In the genomic region with DNA sequence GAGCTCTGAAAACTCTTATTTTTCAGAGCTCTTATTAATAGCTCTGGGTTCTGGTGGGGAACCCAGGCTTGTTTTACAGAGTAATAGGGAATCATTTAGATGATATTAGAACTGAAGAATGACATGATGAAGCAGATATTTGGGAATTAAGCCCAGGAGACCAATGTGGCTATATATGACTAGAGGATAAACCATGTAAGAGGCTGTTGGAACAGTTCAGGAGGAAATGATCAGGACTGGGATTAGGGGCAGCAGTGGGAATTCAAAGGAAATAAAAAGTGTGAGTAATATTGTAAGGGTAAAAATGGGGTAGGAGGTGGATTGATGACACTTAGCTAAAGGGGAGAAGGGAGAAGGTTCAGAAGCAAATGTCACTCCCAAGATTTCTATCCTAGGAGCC, we compare ENCODE assay signal across 21 cellular contexts. TPM values are rescaled to one million over a fixed set of nuclear protein-coding genes. Genes with fewer than 3 reads are reported as not detected.
DNase-seq lines count a peak whose midpoint lies in the region; ATAC-seq, FAIRE-seq and TF ChIP-seq lines count a peak whose summit lies in the region.
"Had no signal": no experiment of that assay in that cellular context is flagged by ENCODE, and none has a peak within 500 bp of the region (broad histone marks: within the 10 kb centered on the region; RNA-seq: fewer than 3 reads in every experiment).

No MANE protein-coding gene starts in this region.

- H3K27ac ChIP-seq in astrocyte (ENCODE audit: low read depth, low read length) (peak overlapping the region; percentile 95), A673 (ENCODE audit: low read depth, low read length, poor library complexity, severe bottlenecking) (no peak overlapping the region)
- H3K27ac ChIP-seq: epithelial cell of prostate, left ventricle myocardium inferior had no signal

- H3K27ac Mint-ChIP-seq in astrocyte (ENCODE audit: unreplicated experiment) = no peak overlapping the region
- H3K27ac Mint-ChIP-seq: CD4-positive, alpha-beta T cell; dendritic cell treated with granulocyte-macrophage colony-stimulating factor and Interleukin-4, amounts not matched to agents 40 ng/mL and 50 ng/mL, for 4 days had no signal

- no peaks in the 10 kb centered on the region for H3K79me2 ChIP-seq in astrocyte (ENCODE audit: insufficient read depth, low read length)

- H3K4me2 ChIP-seq in astrocyte (ENCODE audit: low read length) = peak overlapping the region; percentile 36

- H3K9ac ChIP-seq in astrocyte (ENCODE audit: low read length) = peak overlapping the region; percentile 25

- H3K27me3 Mint-ChIP-seq in astrocyte (ENCODE audit: low read depth, unreplicated experiment) = no peaks in the 10 kb centered on the region
- H3K27me3 Mint-ChIP-seq: dendritic cell treated with granulocyte-macrophage colony-stimulating factor and Interleukin-4, amounts not matched to agents 40 ng/mL and 50 ng/mL, for 4 days had no signal

- H3K36me3 Mint-ChIP-seq in astrocyte (ENCODE audit: low read depth, unreplicated experiment) = no peaks in the 10 kb centered on the region

- POLR2A ChIA-PET in A673 (lab: Charles Lee; ENCODE audit: low non-redundant PET) = no interaction called here

- peak; percentile 79 for DNase-seq in AG10803 (ENCODE audit: low read depth)
- peak; percentile 73 for DNase-seq in HS-27A (ENCODE audit: low read depth)
- peak; percentile 85 for DNase-seq in astrocyte (ENCODE audit: low read depth)
- DNase-seq in iris pigment epithelial cell (ENCODE audit: low read depth) = peak; percentile 67
- no peak for DNase-seq in OCI-M1 (lab: John Stamatoyannopoulos, UW)
- no peak for DNase-seq in A673 (ENCODE audit: low spot score)
- DNase-seq: ACHN; activated CD4-positive, alpha-beta T cell treated with anti-CD3 and anti-CD28 coated beads, Interleukin-2, amount 50 U/mL, for 4 hours; CD4-positive, alpha-beta T cell; DMS53; Kasumi-1; left ventricle myocardium inferior; NCI-H1436; NCI-H526 treated with DMSO at 0.1 percent for 48 hours; retina; Right ventricle myocardium superior; stimulated activated CD4-positive, alpha-beta T cell treated with anti-CD3 and anti-CD28 coated beads, Interleukin-15, amount 100 ng/mL, for 24 hours had no signal

- BruUV-seq in A673 (replicated peaks; lab: Mats Ljungman, UMichigan) = no TSS peak

- no peak for TF ChIP-seq CTCF in AG10803 (conservative IDR thresholded peaks at IDR 0.05; ENCODE audit: low read length)
- TF ChIP-seq CTCF in astrocyte (IDR thresholded peaks at IDR 0.05; ENCODE audit: insufficient read depth, low read depth, low read length) = no peak
- no peak for TF ChIP-seq CTCF in A673 (conservative IDR thresholded peaks at IDR 0.05; ENCODE audit: low read depth, low read length)

- H3K36me3 ChIP-seq in astrocyte (ENCODE audit: insufficient read depth, low read length) = no peaks in the 10 kb centered on the region
- H3K36me3 ChIP-seq in A673 (ENCODE audit: insufficient read depth, low read length, poor library complexity, severe bottlenecking) = no peaks in the 10 kb centered on the region
- H3K36me3 ChIP-seq: left ventricle myocardium inferior had no signal

- peaks cover 10% of the 10 kb centered on the region for H3K4me1 Mint-ChIP-seq in astrocyte (ENCODE audit: low read depth, unreplicated experiment)

- FAIRE-seq in astrocyte (lab: Jason Lieb, UNC) = peak; percentile 62

- intact Hi-C loops in A673 (cut with micrococcal nuclease; ENCODE audit: unreplicated experiment) = no loop called here

- CTCF ChIA-PET in A673 (lab: Charles Lee) = no interaction called here

- ATAC-seq in HG03196 (IDR thresholded peaks at IDR 0.05; ENCODE audit: unreplicated experiment) (no peak), HG03039 (IDR thresholded peaks at IDR 0.05; ENCODE audit: unreplicated experiment) (no peak)

- H2AFZ ChIP-seq in astrocyte (ENCODE audit: low read depth, low read length) = no peak overlapping the region

- H3K4me3 ChIP-seq in AG10803 (ENCODE audit: low read length) (no peak overlapping the region), astrocyte (ENCODE audit: insufficient read depth, low read depth, low read length) (no peak overlapping the region), A673 (ENCODE audit: low read depth, low read length, poor library complexity, severe bottlenecking) (no peak overlapping the region)
- H3K4me3 ChIP-seq: left ventricle myocardium inferior had no signal

- peaks cover 35% of the 10 kb centered on the region for H3K4me1 ChIP-seq in astrocyte (ENCODE audit: insufficient read depth, low read length)
- no peaks in the 10 kb centered on the region for H3K4me1 ChIP-seq in A673 (ENCODE audit: insufficient read depth, low read length, poor library complexity, severe bottlenecking)

- H3K4me3 Mint-ChIP-seq in astrocyte (ENCODE audit: unreplicated experiment) = no peak overlapping the region
- H3K4me3 Mint-ChIP-seq: CD4-positive, alpha-beta T cell; dendritic cell treated with granulocyte-macrophage colony-stimulating factor and Interleukin-4, amounts not matched to agents 40 ng/mL and 50 ng/mL, for 4 days had no signal

- H3K9me3 Mint-ChIP-seq in astrocyte (ENCODE audit: unreplicated experiment) = no peaks in the 10 kb centered on the region
- H3K9me3 Mint-ChIP-seq: CD4-positive, alpha-beta T cell; dendritic cell treated with granulocyte-macrophage colony-stimulating factor and Interleukin-4, amounts not matched to agents 40 ng/mL and 50 ng/mL, for 4 days had no signal

- H3K27me3 ChIP-seq in astrocyte (ENCODE audit: insufficient read depth, low read length) (no peaks in the 10 kb centered on the region), A673 (replicated peaks; ENCODE audit: insufficient read depth, low read depth, low read length, poor library complexity) (no peaks in the 10 kb centered on the region)

- H4K20me1 ChIP-seq in astrocyte (ENCODE audit: insufficient read depth, low read length) = no peaks in the 10 kb centered on the region

- H3K9me3 ChIP-seq in astrocyte (ENCODE audit: insufficient read depth, low read depth, low read length) (no peaks in the 10 kb centered on the region), A673 (ENCODE audit: low read depth, low read length, poor library complexity, severe bottlenecking) (no peaks in the 10 kb centered on the region)
- H3K9me3 ChIP-seq: left ventricle myocardium inferior had no signal

RNA-seq across cellular contexts. Expression of a gene that starts 58.6 kb away (rescaled TPM):
- total RNA-seq in astrocyte (not detected in 2 replicates), A673 (2021) (0.07 TPM in 1 of 2 replicates, not detected in the other)
- total RNA-seq: CD4-positive, alpha-beta T cell had no signal

Comparison
In these comparisons a context has a peak if more than half of its experiments do, and no peak if none do; other contexts are left out.
1. DNase-seq: peak in AG10803 (single experiment), HS-27A (single experiment), astrocyte (single experiment) and iris pigment epithelial cell (single experiment); none in OCI-M1 (single experiment) and A673 (single experiment).